In the genomic region with DNA sequence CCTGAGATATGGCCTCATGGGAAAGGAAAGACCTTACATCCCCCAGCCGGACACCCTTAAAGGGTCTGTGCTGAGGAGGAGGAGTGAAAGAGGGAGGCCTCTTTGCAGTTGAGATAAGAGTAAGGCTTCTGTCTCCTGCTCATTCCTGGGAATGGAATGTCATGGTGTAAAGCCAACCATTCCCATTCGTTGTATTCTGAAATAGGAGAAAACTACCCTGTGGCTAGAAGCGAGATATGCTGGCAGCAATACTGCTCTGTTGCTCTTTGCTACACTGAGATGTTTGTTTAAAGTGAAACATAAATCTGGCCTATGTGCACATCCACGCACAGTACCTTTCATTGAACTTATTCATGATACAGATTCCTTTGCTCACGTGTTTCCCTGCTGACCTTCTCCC, we compare ENCODE assay signal across 13 cellular contexts. TPM values are rescaled to one million over a fixed set of nuclear protein-coding genes. Genes with fewer than 3 reads are reported as not detected.
DNase-seq lines count a peak whose midpoint lies in the region; ATAC-seq and TF ChIP-seq lines count a peak whose summit lies in the region.
"Had no signal": no experiment of that assay in that cellular context is flagged by ENCODE, and none has a peak within 500 bp of the region (broad histone marks: within the 10 kb centered on the region; RNA-seq: fewer than 3 reads in every experiment).

No MANE protein-coding gene starts in this region.

- no peak overlapping the region for H3K18ac ChIP-seq in IMR-90 (ENCODE audit: low read depth, low read length)

- peak overlapping the region; percentile 13; the same call in 1 of the 2 replicates for H3K4me2 ChIP-seq in IMR-90 (ENCODE audit: low read depth, low read length)

- H3K4ac ChIP-seq in IMR-90 (ENCODE audit: low read depth, low read length) = no peak overlapping the region

- peak overlapping the region; percentile 78 for H3K27ac Mint-ChIP-seq in chondrocyte (ENCODE audit: unreplicated experiment)
- H3K27ac Mint-ChIP-seq in progenitor cell of endocrine pancreas = peak overlapping the region; percentile 94
- no peak overlapping the region for H3K27ac Mint-ChIP-seq in activated CD4-positive, alpha-beta T cell treated with anti-CD3 and anti-CD28 coated beads, Interleukin-2, amount 10 ng/mL, durations not matched to agents 7 days and 5 days

- in situ Hi-C loops in IMR-90 (cut with MboI; ENCODE audit: low sequenced_read_pairs) = no loop called here

- no CpG with 5 or more reads among the region's 5 CpGs for WGBS in IMR-90 (ENCODE audit: extremely low coverage in 2 of 2, insufficient read length in 1 of 2), 2 experiments

- no peak for TF ChIP-seq CTCF in IMR-90 (conservative IDR thresholded peaks at IDR 0.05; ENCODE audit: low read depth, low read length)
- no peak for TF ChIP-seq CTCF in chondrocyte (IDR thresholded peaks at IDR 0.05)
- no peak for TF ChIP-seq CTCF in left ventricle myocardium inferior (IDR thresholded peaks at IDR 0.05; ENCODE audit: borderline replicate concordance)
- no peak for TF ChIP-seq CTCF in progenitor cell of endocrine pancreas (IDR thresholded peaks at IDR 0.05; ENCODE audit: unreplicated experiment)

- peaks cover 8% of the 10 kb centered on the region; the same call in 1 of the 2 replicates for H3K9me1 ChIP-seq in IMR-90 (ENCODE audit: insufficient read depth, low read length)

- no peak overlapping the region for H2BK120ac ChIP-seq in IMR-90 (ENCODE audit: low read depth, low read length)

- H2AFZ ChIP-seq in IMR-90 (replicated peaks; ENCODE audit: low read length, poor library complexity) = no peak overlapping the region

- H2AK5ac ChIP-seq in IMR-90 (ENCODE audit: low read depth, low read length) = no peak overlapping the region

- no peak for TF ChIP-seq POLR2A in IMR-90 (IDR thresholded peaks at IDR 0.05; ENCODE audit: low read depth, low read length)

- H3K36me3 Mint-ChIP-seq in chondrocyte (ENCODE audit: low read depth) = peaks cover 9% of the 10 kb centered on the region
- H3K36me3 Mint-ChIP-seq in progenitor cell of endocrine pancreas (ENCODE audit: insufficient read depth) = peaks cover 19% of the 10 kb centered on the region
- H3K36me3 Mint-ChIP-seq in activated CD4-positive, alpha-beta T cell treated with anti-CD3 and anti-CD28 coated beads, Interleukin-2, amount 10 ng/mL, durations not matched to agents 7 days and 5 days (ENCODE audit: low read depth) = peaks cover 58% of the 10 kb centered on the region

- H3K9me3 Mint-ChIP-seq in chondrocyte (ENCODE audit: low read depth) (no peaks in the 10 kb centered on the region), progenitor cell of endocrine pancreas (ENCODE audit: low read depth) (no peaks in the 10 kb centered on the region)
- no peaks in the 10 kb centered on the region for H3K9me3 Mint-ChIP-seq in activated CD4-positive, alpha-beta T cell treated with anti-CD3 and anti-CD28 coated beads, Interleukin-2, amount 10 ng/mL, durations not matched to agents 7 days and 5 days

- CTCF ChIA-PET in IMR-90 (lab: Yijun Ruan, JAX) = no interaction called here
- CTCF ChIA-PET in activated CD4-positive, alpha-beta T cell treated with anti-CD3 and anti-CD28 coated beads, Interleukin-2, amount 10 ng/mL, durations not matched to agents 7 days and 5 days (lab: Charles Lee) = no interaction called here

- no peak overlapping the region for H3K9ac ChIP-seq in IMR-90 (ENCODE audit: low read depth, low read length)

- TF ChIP-seq RAD21 in IMR-90 (IDR thresholded peaks at IDR 0.05; ENCODE audit: low read length) = no peak

- DNase-seq in IMR-90 (peak; percentile 40), chondrocyte (ENCODE audit: low spot score) (no peak), left ventricle myocardium inferior (no peak), progenitor cell of endocrine pancreas (ENCODE audit: low spot score, unreplicated experiment) (no peak), NCI-H2029 treated with DMSO at 0.1 percent for 48 hours (lab: John Stamatoyannopoulos, UW) (no peak)
- no peak for DNase-seq in activated CD4-positive, alpha-beta T cell treated with anti-CD3 and anti-CD28 coated beads, Interleukin-2, amount 10 ng/mL, durations not matched to agents 7 days and 5 days
- DNase-seq: activated CD4-positive, CD25-positive, alpha-beta regulatory T cell treated with anti-CD3 and anti-CD28 coated beads, Interleukin-2, amount 50 U/mL, for 72 hours; AML-193; NCI-H1436; NCI-H2171 treated with DMSO at 0.1 percent for 48 hours had no signal

- no peak overlapping the region for H4K5ac ChIP-seq in IMR-90 (ENCODE audit: low read depth, low read length)

- no peaks in the 10 kb centered on the region for H3K27me3 ChIP-seq in IMR-90 (ENCODE audit: control insufficient read depth, insufficient read depth, low read length)
- H3K27me3 ChIP-seq in left ventricle myocardium inferior (ENCODE audit: low read depth) = no peaks in the 10 kb centered on the region
- H3K27me3 ChIP-seq: gastroesophageal sphincter had no signal

- H3K27me3 Mint-ChIP-seq in chondrocyte (ENCODE audit: low read depth) (no peaks in the 10 kb centered on the region), progenitor cell of endocrine pancreas (no peaks in the 10 kb centered on the region)
- H3K27me3 Mint-ChIP-seq in activated CD4-positive, alpha-beta T cell treated with anti-CD3 and anti-CD28 coated beads, Interleukin-2, amount 10 ng/mL, durations not matched to agents 7 days and 5 days = no peaks in the 10 kb centered on the region

- no TSS peak for BruUV-seq in IMR-90 (replicated peaks; lab: Mats Ljungman, UMichigan)

- no peak overlapping the region for H4K91ac ChIP-seq in IMR-90 (ENCODE audit: insufficient read depth, low read depth, low read length)

- H3K4me1 Mint-ChIP-seq in chondrocyte (ENCODE audit: low read depth) (peaks cover 38% of the 10 kb centered on the region), progenitor cell of endocrine pancreas (ENCODE audit: low read depth) (peaks cover 50% of the 10 kb centered on the region)
- peaks cover 10% of the 10 kb centered on the region for H3K4me1 Mint-ChIP-seq in activated CD4-positive, alpha-beta T cell treated with anti-CD3 and anti-CD28 coated beads, Interleukin-2, amount 10 ng/mL, durations not matched to agents 7 days and 5 days

- dilution Hi-C loops in IMR-90 (cut with HindIII; ENCODE audit: low sequenced_read_pairs, unreplicated experiment) = no loop called here

- H3K14ac ChIP-seq in IMR-90 (replicated peaks; ENCODE audit: low read depth, low read length) = no peak overlapping the region

- no peak overlapping the region; a peak in 1 of 4 replicates for H4K8ac ChIP-seq in IMR-90 (ENCODE audit: low read depth in 2 of 2, low read length in 2 of 2)

- H3K27ac ChIP-seq in IMR-90 (ENCODE audit: insufficient read depth, low read length) (no peak overlapping the region), left ventricle myocardium inferior (replicated peaks) (peak overlapping the region; percentile 90)

- H2AK9ac ChIP-seq in IMR-90 (replicated peaks; ENCODE audit: low read depth, low read length, poor library complexity) = no peak overlapping the region

- H2BK20ac ChIP-seq in IMR-90 (ENCODE audit: low read depth, low read length) = no peak overlapping the region

- H3K4me3 Mint-ChIP-seq in chondrocyte (ENCODE audit: unreplicated experiment) (peak overlapping the region; percentile 71), progenitor cell of endocrine pancreas (ENCODE audit: low read depth) (peak overlapping the region; percentile 86)
- no peak overlapping the region for H3K4me3 Mint-ChIP-seq in activated CD4-positive, alpha-beta T cell treated with anti-CD3 and anti-CD28 coated beads, Interleukin-2, amount 10 ng/mL, durations not matched to agents 7 days and 5 days

- H2BK15ac ChIP-seq in IMR-90 (ENCODE audit: low read depth, low read length) = no peak overlapping the region

- H3K36me3 ChIP-seq in IMR-90 (ENCODE audit: control insufficient read depth, insufficient read depth, low read length) (peaks cover 5% of the 10 kb centered on the region), left ventricle myocardium inferior (no peaks in the 10 kb centered on the region)

- no peak for ATAC-seq in IMR-90 (ENCODE audit: low read depth)
- no peak for ATAC-seq in GM21381 (IDR thresholded peaks at IDR 0.05; ENCODE audit: unreplicated experiment)

- H3K4me3 ChIP-seq in IMR-90 (ENCODE audit: insufficient read depth, low read depth, low read length) (no peak overlapping the region), left ventricle myocardium inferior (peak overlapping the region; percentile 73)
- H3K4me3 ChIP-seq: SK-N-MC had no signal

- H3K4me1 ChIP-seq in IMR-90 (ENCODE audit: control insufficient read depth, insufficient read depth, low read length) (peaks cover 10% of the 10 kb centered on the region; the same call in 1 of the 2 replicates), left ventricle myocardium inferior (peaks cover 42% of the 10 kb centered on the region)

- no peak overlapping the region for H3K23ac ChIP-seq in IMR-90 (ENCODE audit: low read depth, low read length)

- intact Hi-C loops in IMR-90 (cut with micrococcal nuclease) = no loop called here
- intact Hi-C loops in left ventricle myocardium inferior (cut with micrococcal nuclease) = no loop called here

- H4K20me1 ChIP-seq in IMR-90 (ENCODE audit: insufficient read depth, low read length) = peaks cover 26% of the 10 kb centered on the region

- peaks cover 7 to 56% of the 10 kb centered on the region in 2 experiments; a peak in 3 of 4 replicates for H3K79me1 ChIP-seq in IMR-90 (ENCODE audit: low read depth in 1 of 2, low read length in 2 of 2)

- no peak overlapping the region for H3K56ac ChIP-seq in IMR-90 (ENCODE audit: extremely low read depth, insufficient read depth, low read length)

- H3K9me3 ChIP-seq in IMR-90 (ENCODE audit: control insufficient read depth, insufficient read depth, low read length) = no peaks in the 10 kb centered on the region
- H3K9me3 ChIP-seq in left ventricle myocardium inferior (replicated peaks) = no peaks in the 10 kb centered on the region
- H3K9me3 ChIP-seq: gastroesophageal sphincter had no signal

- H2BK5ac ChIP-seq in IMR-90 (ENCODE audit: low read depth, low read length, poor library complexity, severe bottlenecking) = no peak overlapping the region

- POLR2A ChIA-PET in IMR-90 (lab: Charles Lee; ENCODE audit: unreplicated experiment) = no interaction called here
- POLR2A ChIA-PET in activated CD4-positive, alpha-beta T cell treated with anti-CD3 and anti-CD28 coated beads, Interleukin-2, amount 10 ng/mL, durations not matched to agents 7 days and 5 days (lab: Charles Lee) = no interaction called here

RNA-seq across cellular contexts. Expression of a gene that starts 0.8 kb away (rescaled TPM):
- 32.2 and 33.9 TPM in 2 replicates for total RNA-seq in IMR-90 (2012; rRNA removed)
- 2.5 and 3.7 TPM in 2 replicates for polyA plus RNA-seq in IMR-90 (2012; rRNA removed)
- polyA plus RNA-seq in IMR-90 (2012; cell fraction: cytosol; rRNA removed) = 0.56 and 1.5 TPM in 2 replicates
- polyA plus RNA-seq in IMR-90 (2012; cell fraction: nucleus; rRNA removed; ENCODE audit: low replicate concordance) = 3.7 and 20.2 TPM in 2 replicates
- 6.9 to 14.5 TPM (median 8.0 TPM) in 3 replicates for total RNA-seq in chondrocyte
- 6.7 TPM for total RNA-seq in left ventricle myocardium inferior
- total RNA-seq in progenitor cell of endocrine pancreas = 24.9 and 29.8 TPM in 2 replicates
- 10 to 100 TPM; 16.2 to 18.4 TPM for total RNA-seq in activated CD4-positive, alpha-beta T cell treated with anti-CD3 and anti-CD28 coated beads, Interleukin-2, amount 10 ng/mL, durations not matched to agents 7 days and 5 days

RNA-seq across cellular contexts. Expression of a gene that starts 14.6 kb away (rescaled TPM):
- total RNA-seq in IMR-90 (2012; rRNA removed) (4.7 and 5.0 TPM in 2 replicates), chondrocyte (3.6 to 5.5 TPM (median 3.7 TPM) in 3 replicates), left ventricle myocardium inferior (3.9 TPM), progenitor cell of endocrine pancreas (27.2 and 27.9 TPM in 2 replicates)
- 1.8 and 2.8 TPM in 2 replicates for polyA plus RNA-seq in IMR-90 (2012; rRNA removed)
- polyA plus RNA-seq in IMR-90 (2012; cell fraction: cytosol; rRNA removed) = 0.87 and 1.1 TPM in 2 replicates
- polyA plus RNA-seq in IMR-90 (2012; cell fraction: nucleus; rRNA removed; ENCODE audit: low replicate concordance) = 4.2 and 4.3 TPM in 2 replicates
- 10 to 100 TPM in 1 of 2 experiments, 1 to 10 TPM in 1; 8.7 to 10.0 TPM for total RNA-seq in activated CD4-positive, alpha-beta T cell treated with anti-CD3 and anti-CD28 coated beads, Interleukin-2, amount 10 ng/mL, durations not matched to agents 7 days and 5 days

RNA-seq across cellular contexts. Expression of a gene that starts 20.3 kb away (rescaled TPM):
- 32.5 and 43.7 TPM in 2 replicates for total RNA-seq in IMR-90 (2012; rRNA removed)
- 11.2 and 14.0 TPM in 2 replicates for polyA plus RNA-seq in IMR-90 (2012; rRNA removed)
- polyA plus RNA-seq in IMR-90 (2012; cell fraction: cytosol; rRNA removed) = 3.0 and 3.8 TPM in 2 replicates
- polyA plus RNA-seq in IMR-90 (2012; cell fraction: nucleus; rRNA removed; ENCODE audit: low replicate concordance) = 20.5 and 55.5 TPM in 2 replicates
- total RNA-seq in chondrocyte = 27.1 to 39.9 TPM (median 30.8 TPM) in 3 replicates
- total RNA-seq in left ventricle myocardium inferior = 20.0 TPM
- 88.4 and 93.7 TPM in 2 replicates for total RNA-seq in progenitor cell of endocrine pancreas
- total RNA-seq in activated CD4-positive, alpha-beta T cell treated with anti-CD3 and anti-CD28 coated beads, Interleukin-2, amount 10 ng/mL, durations not matched to agents 7 days and 5 days = 10 to 100 TPM; 35.3 to 35.6 TPM

RNA-seq across cellular contexts. Expression of a gene that starts 59.5 kb away (rescaled TPM):
- total RNA-seq in IMR-90 (2012; rRNA removed) (5.9 and 6.9 TPM in 2 replicates), chondrocyte (7.9 to 16.6 TPM (median 8.5 TPM) in 3 replicates), left ventricle myocardium inferior (11.2 TPM), progenitor cell of endocrine pancreas (53.6 and 54.9 TPM in 2 replicates)
- 3.9 and 4.5 TPM in 2 replicates for polyA plus RNA-seq in IMR-90 (2012; rRNA removed)
- polyA plus RNA-seq in IMR-90 (2012; cell fraction: cytosol; rRNA removed) = 5.5 and 12.6 TPM in 2 replicates
- polyA plus RNA-seq in IMR-90 (2012; cell fraction: nucleus; rRNA removed; ENCODE audit: low replicate concordance) = 5.4 and 9.3 TPM in 2 replicates
- 10 to 100 TPM; 20.9 to 22.2 TPM for total RNA-seq in activated CD4-positive, alpha-beta T cell treated with anti-CD3 and anti-CD28 coated beads, Interleukin-2, amount 10 ng/mL, durations not matched to agents 7 days and 5 days

RNA-seq across cellular contexts. Expression of a gene that starts 59.8 kb away (rescaled TPM):
- total RNA-seq in IMR-90 (2012; rRNA removed) (17.2 and 18.6 TPM in 2 replicates), chondrocyte (9.8 to 14.7 TPM (median 10.7 TPM) in 3 replicates), left ventricle myocardium inferior (12.0 TPM), progenitor cell of endocrine pancreas (33.1 and 33.2 TPM in 2 replicates)
- 5.5 and 5.6 TPM in 2 replicates for polyA plus RNA-seq in IMR-90 (2012; rRNA removed)
- 3.0 and 4.7 TPM in 2 replicates for polyA plus RNA-seq in IMR-90 (2012; cell fraction: cytosol; rRNA removed)
- polyA plus RNA-seq in IMR-90 (2012; cell fraction: nucleus; rRNA removed; ENCODE audit: low replicate concordance) = 3.6 and 7.9 TPM in 2 replicates
- total RNA-seq in activated CD4-positive, alpha-beta T cell treated with anti-CD3 and anti-CD28 coated beads, Interleukin-2, amount 10 ng/mL, durations not matched to agents 7 days and 5 days = 10 to 100 TPM; 26.8 to 28.4 TPM
